ENCODE assay signal across 12 cellular contexts in genomic region chr1:214514032-214514818, GRCh38. TPM values are rescaled to one million over a fixed set of nuclear protein-coding genes. Genes with fewer than 3 reads are reported as not detected.
DNase-seq lines count a peak whose midpoint lies in the region; ATAC-seq, FAIRE-seq and TF ChIP-seq lines count a peak whose summit lies in the region.
"Had no signal": no experiment of that assay in that cellular context is flagged by ENCODE, and none has a peak within 500 bp of the region (broad histone marks: within the 10 kb centered on the region; RNA-seq: fewer than 3 reads in every experiment).

No MANE protein-coding gene starts in this region.

- CTCF ChIA-PET in A549 (lab: Yijun Ruan, JAX), result no interaction called here
- CTCF ChIA-PET in activated CD8-positive, alpha-beta memory T cell treated with anti-CD3 and anti-CD28 coated beads, Interleukin-2, amount 10 ng/mL, durations not matched to agents 7 days and 5 days (lab: Charles Lee), result no interaction called here

- H3K4me1 ChIP-seq in A549 (peaks cover 47% of the 10 kb centered on the region), iPS-20b (ENCODE audit: insufficient read depth, low read length) (peaks cover 31% of the 10 kb centered on the region)

- no peak for FAIRE-seq in A549 (lab: Jason Lieb, UNC)
- no peak for FAIRE-seq in RCC 7860 (lab: Jason Lieb, UNC)
- FAIRE-seq: GM18507 had no signal

- H3K4me3 ChIP-seq in A549, result no peak overlapping the region
- H3K4me3 ChIP-seq in iPS-20b (ENCODE audit: low read length), result peak overlapping the region; percentile 50; the same call in 1 of the 2 replicates

- no peak for TF ChIP-seq RAD21 in A549 (conservative IDR thresholded peaks at IDR 0.05 in 1 of 2, IDR thresholded peaks at IDR 0.05 in 1 of 2)

- H3K36me3 Mint-ChIP-seq in activated CD8-positive, alpha-beta memory T cell treated with anti-CD3 and anti-CD28 coated beads, Interleukin-2, amount 10 ng/mL, durations not matched to agents 7 days and 5 days, result no peaks in the 10 kb centered on the region
- H3K36me3 Mint-ChIP-seq: natural killer cell had no signal

- TF ChIP-seq POLR2A in A549 (IDR thresholded peaks at IDR 0.05; ENCODE audit: low read length), result no peak

- peak overlapping the region in 1 of 2 experiments; percentile 47; a peak in 3 of 6 replicates for H3K27ac ChIP-seq in A549
- no peak overlapping the region for H3K27ac ChIP-seq in iPS-20b (ENCODE audit: low read length)

- peaks cover 49% of the 10 kb centered on the region; the same call in 1 of the 2 replicates for H3K27me3 ChIP-seq in iPS-20b (ENCODE audit: insufficient read depth, low read length)

- no peak overlapping the region for H3K9ac ChIP-seq in iPS-20b (ENCODE audit: low read depth, low read length)

- peaks cover 4% of the 10 kb centered on the region for H3K9me3 Mint-ChIP-seq in activated CD8-positive, alpha-beta memory T cell treated with anti-CD3 and anti-CD28 coated beads, Interleukin-2, amount 10 ng/mL, durations not matched to agents 7 days and 5 days (ENCODE audit: low read depth)
- H3K9me3 Mint-ChIP-seq: natural killer cell had no signal

- no peak for TF ChIP-seq CTCF in A549 (IDR thresholded peaks at IDR 0.05)

- TF ChIP-seq EP300 in A549 (IDR thresholded peaks at IDR 0.05), result no peak

- peaks cover 5% of the 10 kb centered on the region; the same call in 1 of the 2 replicates for H3K36me3 ChIP-seq in iPS-20b (ENCODE audit: insufficient read depth, low read depth, low read length)

- peaks cover 26% of the 10 kb centered on the region for H3K27me3 Mint-ChIP-seq in activated CD8-positive, alpha-beta memory T cell treated with anti-CD3 and anti-CD28 coated beads, Interleukin-2, amount 10 ng/mL, durations not matched to agents 7 days and 5 days

- no peaks in the 10 kb centered on the region for H3K4me1 Mint-ChIP-seq in activated CD8-positive, alpha-beta memory T cell treated with anti-CD3 and anti-CD28 coated beads, Interleukin-2, amount 10 ng/mL, durations not matched to agents 7 days and 5 days
- H3K4me1 Mint-ChIP-seq: natural killer cell had no signal

- no peak for DNase-seq in A549 (ENCODE audit: low read depth in 1 of 2, low spot score in 1 of 2)
- DNase-seq in HT1080 (ENCODE audit: low read depth), result peak; percentile 25
- peak; percentile 10 for DNase-seq in UCSD-AML1 (lab: John Stamatoyannopoulos, UW; ENCODE audit: unreplicated experiment)
- no peak for DNase-seq in RCC 7860 (ENCODE audit: low spot score)
- DNase-seq in activated CD8-positive, alpha-beta memory T cell treated with anti-CD3 and anti-CD28 coated beads, Interleukin-2, amount 10 ng/mL, durations not matched to agents 7 days and 5 days, result no peak
- DNase-seq in NCI-H82 (lab: John Stamatoyannopoulos, UW), result no peak
- DNase-seq: C1 segment of cervical spinal cord; central memory CD4-positive, alpha-beta T cell; natural killer cell had no signal

- POLR2A ChIA-PET in A549 (lab: Yijun Ruan, JAX), result no interaction called here

- WGBS in A549 (ENCODE audit: missing lambda C conversion rate), result 54% methylated on average over 9 of the region's 9 CpGs

- H3K4me2 ChIP-seq in A549, result peak overlapping the region; percentile 69

- H3K9me3 ChIP-seq in A549 (no peaks in the 10 kb centered on the region), iPS-20b (ENCODE audit: insufficient read depth, low read depth, low read length) (peaks cover 14% of the 10 kb centered on the region)

- H3K27ac Mint-ChIP-seq in activated CD8-positive, alpha-beta memory T cell treated with anti-CD3 and anti-CD28 coated beads, Interleukin-2, amount 10 ng/mL, durations not matched to agents 7 days and 5 days, result no peak overlapping the region
- H3K27ac Mint-ChIP-seq: natural killer cell had no signal

- H3K4me3 Mint-ChIP-seq in activated CD8-positive, alpha-beta memory T cell treated with anti-CD3 and anti-CD28 coated beads, Interleukin-2, amount 10 ng/mL, durations not matched to agents 7 days and 5 days, result no peak overlapping the region
- H3K4me3 Mint-ChIP-seq: natural killer cell had no signal

- peak; percentile 51 to 71 for ATAC-seq in A549
- ATAC-seq in GM18868 (IDR thresholded peaks at IDR 0.05; ENCODE audit: unreplicated experiment), result no peak
- ATAC-seq in activated CD8-positive, alpha-beta memory T cell treated with anti-CD3 and anti-CD28 coated beads, Interleukin-2, amount 10 ng/mL, durations not matched to agents 7 days and 5 days, result no peak
- ATAC-seq: natural killer cell had no signal

TF ChIP-seq in A549, 52 proteins besides CTCF, POLR2A, EP300 and RAD21:
- TF ChIP-seq E2F6 (IDR thresholded peaks at IDR 0.05; ENCODE audit: borderline replicate concordance, low read depth), result 0 out of 2 replicates have a peak, but pooled peaks have one; percentile 19
- TF ChIP-seq CBX2 (IDR thresholded peaks at IDR 0.05; ENCODE audit: borderline replicate concordance, low read depth), result no peak

RNA-seq across cellular contexts. Expression of gene PTPN14, which starts 37.2 kb away (rescaled TPM):
- 9.9 and 10.0 TPM in 2 replicates for polyA plus RNA-seq in A549 (2011; rRNA removed)
- 5.7 and 7.5 TPM in 2 replicates for polyA plus RNA-seq in A549 (2012; cell fraction: cytosol; rRNA removed)
- 9.2 and 11.5 TPM in 2 replicates for polyA plus RNA-seq in A549 (2012; cell fraction: nucleus; rRNA removed)
- polyA plus RNA-seq in A549 (2017; fragmentation: RNase III; extraction: RNeasy Plus Mini Kit Qiagen cat#74134 plus additional on column Dnase treatment), result 9.2 to 13.0 TPM (median 10.3 TPM) in 3 replicates
- 30.7 and 38.9 TPM in 2 replicates for polyA minus RNA-seq in A549 (2011; rRNA and poly(A)+ RNA removed)
- 47.5 and 63.0 TPM in 2 replicates for total RNA-seq in HT1080 (2014; rRNA removed; shearing (Covaris generic))
- 45.8 and 70.0 TPM in 2 replicates for polyA plus RNA-seq in HT1080 (2015; cell fraction: cytosol; rRNA removed)
- polyA plus RNA-seq in HT1080 (2015; cell fraction: nucleus; rRNA removed), result 104 and 120 TPM in 2 replicates
- 1 to 10 TPM in 1 of 2 experiments, under 1 TPM in 1; 0.32 to 1.1 TPM for total RNA-seq in activated CD8-positive, alpha-beta memory T cell treated with anti-CD3 and anti-CD28 coated beads, Interleukin-2, amount 10 ng/mL, durations not matched to agents 7 days and 5 days

Comparison
In these comparisons a context has a peak if more than half of its experiments do, and no peak if none do; other contexts are left out.
1. ATAC-seq: peak in A549 (2 of 2); none in GM18868 (single experiment) and activated CD8-positive, alpha-beta memory T cell treated with anti-CD3 and anti-CD28 coated beads, Interleukin-2, amount 10 ng/mL, durations not matched to agents 7 days and 5 days (single experiment).
2. DNase-seq: peak in HT1080 (single experiment) and UCSD-AML1 (single experiment); none in A549 (0 of 2), RCC 7860 (single experiment), activated CD8-positive, alpha-beta memory T cell treated with anti-CD3 and anti-CD28 coated beads, Interleukin-2, amount 10 ng/mL, durations not matched to agents 7 days and 5 days (single experiment) and NCI-H82 (single experiment).
3. RNA of gene PTPN14, which starts 37.2 kb away (total RNA-seq): 47.5 to 63.0 TPM in HT1080; 0.32 to 1.1 TPM in activated CD8-positive, alpha-beta memory T cell treated with anti-CD3 and anti-CD28 coated beads, Interleukin-2, amount 10 ng/mL, durations not matched to agents 7 days and 5 days; every median in the first group is over 10 times any median in the second.